23 cellular contexts compared by ENCODE assay signal in the genomic region with DNA sequence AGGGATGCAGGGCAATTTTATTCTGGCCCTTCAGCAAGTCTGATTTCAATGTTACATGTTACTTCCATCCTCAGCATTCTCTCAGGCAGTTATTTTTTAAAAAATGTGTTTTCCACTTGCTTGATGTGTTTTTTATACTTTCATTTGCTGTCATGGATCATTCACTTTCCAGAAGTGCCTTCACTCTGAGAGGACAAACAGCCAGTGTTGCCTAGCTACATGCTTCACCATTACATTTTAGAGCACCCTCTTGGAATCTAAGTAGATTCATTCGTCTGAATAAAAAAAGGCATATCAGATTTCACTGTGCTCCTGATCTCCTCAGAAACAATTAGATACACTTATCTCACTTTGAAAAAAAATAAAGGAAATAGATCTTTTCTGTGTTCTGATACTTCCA.
DNase-seq lines count a peak whose midpoint lies in the region; ATAC-seq and TF ChIP-seq lines count a peak whose summit lies in the region.
"Had no signal": no experiment of that assay in that cellular context is flagged by ENCODE, and none has a peak within 500 bp of the region (broad histone marks: within the 10 kb centered on the region; RNA-seq: fewer than 3 reads in every experiment).

No MANE protein-coding gene starts in this region.

- in situ Hi-C loops in G401 (cut with HindIII; ENCODE audit: low sequenced_read_pairs), result no loop called here

- no peak overlapping the region for H3K23ac ChIP-seq in mesendoderm (ENCODE audit: low read length)

- H3K4me1 ChIP-seq in mesendoderm (ENCODE audit: control insufficient read depth, low read depth, low read length), result no peaks in the 10 kb centered on the region

- no peak overlapping the region for H2AK5ac ChIP-seq in mesendoderm (ENCODE audit: low read length)

- no peak overlapping the region for H2BK120ac ChIP-seq in mesendoderm (ENCODE audit: low read depth, low read length)

- H3K27ac ChIP-seq in mesendoderm (ENCODE audit: low read depth, low read length), result no peak overlapping the region

- WGBS in mesendoderm (ENCODE audit: extremely low coverage, insufficient coverage, low lambda C conversion rate), result no CpG with 5 or more reads among the region's 1 CpG

- no peak overlapping the region for H3K4ac ChIP-seq in mesendoderm (ENCODE audit: low read depth, low read length)

- no peak overlapping the region for H2BK5ac ChIP-seq in mesendoderm (ENCODE audit: low read length)

- H3K4me3 ChIP-seq in kidney epithelial cell (ENCODE audit: low read depth, low read length), result no peak overlapping the region
- H3K4me3 ChIP-seq in mesendoderm (ENCODE audit: low read length), result no peak overlapping the region

- no peaks in the 10 kb centered on the region for H3K79me2 ChIP-seq in mesendoderm (ENCODE audit: control insufficient read depth, insufficient read depth, low read length)

- H3K36me3 ChIP-seq in kidney epithelial cell (ENCODE audit: control insufficient read depth, insufficient read depth, low read length) (no peaks in the 10 kb centered on the region), mesendoderm (ENCODE audit: control insufficient read depth, insufficient read depth, low read length) (no peaks in the 10 kb centered on the region)

- no peak for ATAC-seq in HG03196 (IDR thresholded peaks at IDR 0.05; ENCODE audit: unreplicated experiment)
- ATAC-seq: activated T-helper 17 cell treated with anti-CD3 and anti-CD28 coated beads, Interleukin-2, amount 50 U/mL, for 72 hours; Panc1 had no signal

- H3K56ac ChIP-seq in mesendoderm (ENCODE audit: low read length), result no peak overlapping the region

- DNase-seq in DMS53 treated with DMSO at 0.1 percent for 48 hours (lab: John Stamatoyannopoulos, UW; ENCODE audit: unreplicated experiment), result peak; percentile 43
- DNase-seq in NCI-H1092 (lab: John Stamatoyannopoulos, UW), result peak; percentile 4
- peak; percentile 71 for DNase-seq in NCI-H2171 treated with DMSO at 0.1 percent for 48 hours (lab: John Stamatoyannopoulos, UW)
- DNase-seq in kidney epithelial cell (ENCODE audit: low read depth), result peak; percentile 7
- no peak for DNase-seq in G401 (ENCODE audit: low spot score)
- no peak for DNase-seq in mesendoderm
- no peak for DNase-seq in NCI-H446 (lab: John Stamatoyannopoulos, UW)
- DNase-seq: activated CD4-positive, alpha-beta memory T cell treated with anti-CD3 and anti-CD28 coated beads for 36 hours; activated CD4-positive, CD25-positive, alpha-beta regulatory T cell; activated CD8-positive, alpha-beta memory T cell treated with anti-CD3 and anti-CD28 coated beads, Interleukin-2, amount 50 U/mL, for 48 hours; aorta; CD4-positive, CD25-positive, alpha-beta regulatory T cell; GDM1; head of caudate nucleus; mammary epithelial cell; MM.1S; NCI-H2081; nucleus accumbens; SHP77 treated with DMSO at 0.1 percent for 48 hours; SW 1271 had no signal

- no peak overlapping the region for H3K4me2 ChIP-seq in mesendoderm (ENCODE audit: low read length)

- no peak overlapping the region for H3K18ac ChIP-seq in mesendoderm (ENCODE audit: low read length)

- no peaks in the 10 kb centered on the region for H3K27me3 ChIP-seq in kidney epithelial cell (ENCODE audit: control insufficient read depth, insufficient read depth, low read length)
- no peaks in the 10 kb centered on the region for H3K27me3 ChIP-seq in mesendoderm (ENCODE audit: insufficient read depth, low read length, poor library complexity)

- no peak overlapping the region for H3K9ac ChIP-seq in mesendoderm (ENCODE audit: low read length)

- no peak overlapping the region for H4K5ac ChIP-seq in mesendoderm (ENCODE audit: low read length)

- H4K8ac ChIP-seq in mesendoderm (ENCODE audit: low read depth, low read length), result no peak overlapping the region

- no peaks in the 10 kb centered on the region for H3K79me1 ChIP-seq in mesendoderm (ENCODE audit: low read length)

- no peak overlapping the region for H2BK15ac ChIP-seq in mesendoderm (replicated peaks; ENCODE audit: low read depth)

- TF ChIP-seq CTCF in kidney epithelial cell (IDR thresholded peaks at IDR 0.05; ENCODE audit: insufficient read depth, low read length, poor library complexity, severe bottlenecking), result no peak

Comparison
In these comparisons a context has a peak if more than half of its experiments do, and no peak if none do; other contexts are left out.
1. DNase-seq: peak in DMS53 treated with DMSO at 0.1 percent for 48 hours (single experiment), NCI-H1092 (single experiment), NCI-H2171 treated with DMSO at 0.1 percent for 48 hours (single experiment) and kidney epithelial cell (single experiment); none in G401 (single experiment), mesendoderm (single experiment) and NCI-H446 (0 of 2).